Comparison of ENCODE assay signal across 20 cellular contexts in genomic region chr7:36475011-36475342, GRCh38.
"Had no signal": no experiment of that assay in that cellular context is flagged by ENCODE, and none has a peak within 500 bp of the region (broad histone marks: within the 10 kb centered on the region; RNA-seq: fewer than 3 reads in every experiment).

No MANE protein-coding gene starts in this region.

- H3K4me1 Mint-ChIP-seq: memory B cell, nephron had no signal

- H3K27me3 ChIP-seq: esophagus muscularis mucosa, heart right ventricle, tibial nerve had no signal

- ATAC-seq: heart right ventricle, right cardiac atrium had no signal

- H3K9me3 ChIP-seq: esophagus muscularis mucosa had no signal

- H3K27ac ChIP-seq: esophagus muscularis mucosa, heart right ventricle, tibial nerve, VCaP had no signal

- H3K27me3 Mint-ChIP-seq: activated CD4-positive, alpha-beta memory T cell treated with anti-CD3 and anti-CD28 coated beads for 36 hours; activated naive CD8-positive, alpha-beta T cell treated with anti-CD3 and anti-CD28 coated beads, Interleukin-2, amount 10 ng/mL, durations not matched to agents 7 days and 5 days; stimulated activated naive B cell treated with anti-CD40 and anti-IgM and Interleukin-4, amounts not matched to agents 10 μg/mL and 1 μg/mL and 100 μg/mL, for 72 hours had no signal

- H3K4me3 Mint-ChIP-seq: activated CD4-positive, alpha-beta memory T cell treated with anti-CD3 and anti-CD28 coated beads for 36 hours; memory B cell; nephron; stimulated activated naive B cell treated with anti-CD40 and anti-IgM and Interleukin-4, amounts not matched to agents 10 μg/mL and 1 μg/mL and 100 μg/mL, for 72 hours had no signal

- H3K4me1 ChIP-seq: tibial nerve had no signal

- DNase-seq: activated CD4-positive, alpha-beta T cell treated with anti-CD3 and anti-CD28 coated beads for 4 hours; activated effector memory CD4-positive, alpha-beta T cell treated with Interleukin-2 at 50 U/mL for 16 hours; activated naive CD4-positive, alpha-beta T cell treated with Interleukin-2 at 50 U/mL for 16 hours; activated naive CD8-positive, alpha-beta T cell treated with anti-CD3 and anti-CD28 coated beads, Interleukin-2, amount 10 ng/mL, durations not matched to agents 7 days and 5 days; amniotic stem cell; caudate nucleus; cortex of kidney; foreskin melanocyte; heart right ventricle; posterior cingulate gyrus; right cardiac atrium; stimulated activated naive B cell treated with anti-CD40 and anti-IgM and Interleukin-4, amounts not matched to agents 10 μg/mL and 1 μg/mL and 100 μg/mL, for 72 hours; T-helper 9 cell had no signal

- H3K36me3 ChIP-seq: esophagus muscularis mucosa, heart right ventricle, tibial nerve had no signal

- H3K4me3 ChIP-seq: esophagus muscularis mucosa, heart right ventricle, tibial nerve had no signal

- H3K27ac Mint-ChIP-seq: activated CD4-positive, alpha-beta memory T cell treated with anti-CD3 and anti-CD28 coated beads for 36 hours; activated T-cell treated with anti-CD3 and anti-CD28 coated beads, Interleukin-2, amount 50 U/mL, for 72 hours; memory B cell; nephron; stimulated activated naive B cell treated with anti-CD40 and anti-IgM and Interleukin-4, amounts not matched to agents 10 μg/mL and 1 μg/mL and 100 μg/mL, for 72 hours had no signal
